In genomic region chr11:123509737-123510578, GRCh38 we compare ENCODE assay signal across 8 cellular contexts.
DNase-seq lines count a peak whose midpoint lies in the region; ATAC-seq and TF ChIP-seq lines count a peak whose summit lies in the region.
"Had no signal": no experiment of that assay in that cellular context is flagged by ENCODE, and none has a peak within 500 bp of the region (broad histone marks: within the 10 kb centered on the region; RNA-seq: fewer than 3 reads in every experiment).

No MANE protein-coding gene starts in this region.

- DNase-seq in SK-N-DZ (ENCODE audit: low spot score), result peak; percentile 86
- peak; percentile 29 to 54 for DNase-seq in foreskin fibroblast
- DNase-seq in retinal pigment epithelial cell (ENCODE audit: low read depth), result peak; percentile 44
- DNase-seq in SKM-1 (lab: John Stamatoyannopoulos, UW; ENCODE audit: unreplicated experiment), result no peak
- DNase-seq in NOMO-1 treated with dmso at 0.1 percent for 144 hours (lab: John Stamatoyannopoulos, UW; ENCODE audit: unreplicated experiment), result no peak

- H3K4me1 ChIP-seq in HEK293 (ENCODE audit: control insufficient read depth, insufficient read depth, low read length), result peaks cover 4% of the 10 kb centered on the region; the same call in 1 of the 2 replicates

- POLR2A ChIA-PET in HEK293 (lab: Yijun Ruan, JAX), result interaction anchor here (0.6 kb wide), 1 partner anchor 852 kb away, joined by 4 read pairs; no protein-coding TSS in a partner anchor

- CTCF ChIA-PET in HEK293 (lab: Yijun Ruan, JAX), result interaction anchor here (0.6 to 1.6 kb wide), 8 partner anchors 10 to 210 kb away, joined by 3 to 11 read pairs (median 4); no protein-coding TSS in a partner anchor

- TF ChIP-seq CTCF in HEK293 (tag by site-specific recombination; IDR thresholded peaks at IDR 0.05), result no peak
- no peak for TF ChIP-seq CTCF in foreskin fibroblast (IDR thresholded peaks at IDR 0.05; ENCODE audit: low read depth, low read length)
- TF ChIP-seq CTCF in retinal pigment epithelial cell (conservative IDR thresholded peaks at IDR 0.05; ENCODE audit: low read depth, low read length), result no peak

- H3K9me3 ChIP-seq in HEK293 (ENCODE audit: control insufficient read depth, insufficient read depth, low read depth, low read length), result no peaks in the 10 kb centered on the region

- no peaks in the 10 kb centered on the region for H3K36me3 ChIP-seq in HEK293 (ENCODE audit: control insufficient read depth in 2 of 2, insufficient read depth in 1 of 2, low read length in 2 of 2)

- ATAC-seq in GM19455 (IDR thresholded peaks at IDR 0.05; ENCODE audit: unreplicated experiment), result no peak

- H3K4me3 ChIP-seq in HEK293 (ENCODE audit: low read depth, low read length) (no peak overlapping the region), foreskin fibroblast (ENCODE audit: low read depth in 1 of 2, low read length in 2 of 2) (no peak overlapping the region), retinal pigment epithelial cell (ENCODE audit: low read length) (no peak overlapping the region)
- H3K4me3 ChIP-seq: skin epidermis had no signal

- H3K27ac ChIP-seq in HEK293 (ENCODE audit: extremely low read depth, low read depth, low read length), result no peak overlapping the region
- H3K27ac ChIP-seq: skin epidermis had no signal

TF ChIP-seq in HEK293, 187 proteins besides CTCF, POLR2A, EP300 and RAD21:
- no peak for TF ChIP-seq ZFHX2 (tag by site-specific recombination; conservative IDR thresholded peaks at IDR 0.05)
- peak; percentile 78 for TF ChIP-seq ZNF223 (tag by site-specific recombination; IDR thresholded peaks at IDR 0.05)
- TF ChIP-seq PRDM4 (tag by site-specific recombination; IDR thresholded peaks at IDR 0.05), result no peak
- peak; percentile 61; the same call in 1 of the 2 replicates for TF ChIP-seq GLIS1 (tag by site-specific recombination; IDR thresholded peaks at IDR 0.05)
- peak; percentile 78 for TF ChIP-seq ZBTB17 (tag by site-specific recombination; IDR thresholded peaks at IDR 0.05)
- TF ChIP-seq ZNF670 (tag by site-specific recombination; IDR thresholded peaks at IDR 0.05; ENCODE audit: low read depth), result no peak
- TF ChIP-seq ZBTB6 (tag by site-specific recombination; IDR thresholded peaks at IDR 0.05), result peak; percentile 73
- no peak for TF ChIP-seq ZBTB1 (tag by site-specific recombination; IDR thresholded peaks at IDR 0.05)
- TF ChIP-seq ZNF175 (tag by site-specific recombination; IDR thresholded peaks at IDR 0.05), result no peak
- no peak for TF ChIP-seq ZNF704 (tag by site-specific recombination; IDR thresholded peaks at IDR 0.05)
- no peak for TF ChIP-seq ZNF521 (tag by site-specific recombination; IDR thresholded peaks at IDR 0.05)
- TF ChIP-seq HOXD13 (CRISPR knock-in tag; IDR thresholded peaks at IDR 0.05; ENCODE audit: borderline replicate concordance), result no peak
- no peak for TF ChIP-seq ZNF660 (tag by site-specific recombination; IDR thresholded peaks at IDR 0.05)
- no peak for TF ChIP-seq IKZF3 (tag by site-specific recombination; IDR thresholded peaks at IDR 0.05)
- TF ChIP-seq PATZ1 (tag by site-specific recombination; IDR thresholded peaks at IDR 0.05), result peak; percentile 17; the same call in 1 of the 2 replicates
- no peak for TF ChIP-seq ZNF157 (tag by site-specific recombination; IDR thresholded peaks at IDR 0.05)
- no peak for TF ChIP-seq ZNF596 (tag by site-specific recombination; IDR thresholded peaks at IDR 0.05)
- no peak for TF ChIP-seq BCL11A (tag by site-specific recombination; IDR thresholded peaks at IDR 0.05; ENCODE audit: low read depth)
- no peak for TF ChIP-seq KLF16 (tag by site-specific recombination; IDR thresholded peaks at IDR 0.05)
- peak; percentile 59; the same call in 1 of the 2 replicates for TF ChIP-seq ZNF629 (tag by site-specific recombination; IDR thresholded peaks at IDR 0.05)
- TF ChIP-seq SP2 (tag by site-specific recombination; IDR thresholded peaks at IDR 0.05), result peak; percentile 54
- TF ChIP-seq ZNF121 (tag by site-specific recombination; IDR thresholded peaks at IDR 0.05), result no peak

Comparison
In these comparisons a context has a peak if more than half of its experiments do, and no peak if none do; other contexts are left out.
1. DNase-seq: peak in SK-N-DZ (single experiment), foreskin fibroblast (2 of 2) and retinal pigment epithelial cell (single experiment); none in SKM-1 (single experiment) and NOMO-1 treated with dmso at 0.1 percent for 144 hours (single experiment).